In genomic region chr15:70097337-70098169, GRCh38 we compare ENCODE assay signal across 7 cellular contexts. TPM values are rescaled to one million over a fixed set of nuclear protein-coding genes. Genes with fewer than 3 reads are reported as not detected.
DNase-seq lines count a peak whose midpoint lies in the region; ATAC-seq and TF ChIP-seq lines count a peak whose summit lies in the region.

Gene TLE3 (minus strand): TSS chr15:70097917. CDS start chr15:70096798, 1,119 bp downstream.

- DNase-seq in NCI-H1930 (lab: John Stamatoyannopoulos, UW) (peak; percentile 80 to 84), T-helper 22 cell (ENCODE audit: low read depth) (peak; percentile 95), astrocyte of the cerebellum (ENCODE audit: low read depth) (peak; percentile 95), hepatic stellate cell (ENCODE audit: low spot score) (peak; percentile 100), renal cortical epithelial cell (ENCODE audit: low read depth) (peak; percentile 94)

- H3K4me3 ChIP-seq in astrocyte of the cerebellum (ENCODE audit: low read depth, low read length): peak within 1 kb of the TSS; percentile 83

- peak; percentile 53 for TF ChIP-seq CTCF in astrocyte of the cerebellum (IDR thresholded peaks at IDR 0.05; ENCODE audit: low read depth, low read length, missing control alignments)

- ATAC-seq in GM18499 (IDR thresholded peaks at IDR 0.05; ENCODE audit: insufficient read depth, unreplicated experiment): peak; percentile 38
- ATAC-seq in HG02970 (IDR thresholded peaks at IDR 0.05; ENCODE audit: low FRiP score, unreplicated experiment): peak; percentile 61

- in situ Hi-C loops in astrocyte of the cerebellum (cut with HindIII; ENCODE audit: low sequenced_read_pairs): no loop called here

RNA-seq across cellular contexts. Expression of gene TLE3, which starts in this region (rescaled TPM):
- total RNA-seq in renal cortical epithelial cell: 12.9 and 31.4 TPM in 2 replicates

Comparison
In these comparisons a context has a peak if more than half of its experiments do, and no peak if none do; other contexts are left out.
1. Peak in every context shown above with its lines: DNase-seq, ATAC-seq and H3K4me3 ChIP-seq.